Comparison of ENCODE assay signal across 1 cellular context in the genomic region with DNA sequence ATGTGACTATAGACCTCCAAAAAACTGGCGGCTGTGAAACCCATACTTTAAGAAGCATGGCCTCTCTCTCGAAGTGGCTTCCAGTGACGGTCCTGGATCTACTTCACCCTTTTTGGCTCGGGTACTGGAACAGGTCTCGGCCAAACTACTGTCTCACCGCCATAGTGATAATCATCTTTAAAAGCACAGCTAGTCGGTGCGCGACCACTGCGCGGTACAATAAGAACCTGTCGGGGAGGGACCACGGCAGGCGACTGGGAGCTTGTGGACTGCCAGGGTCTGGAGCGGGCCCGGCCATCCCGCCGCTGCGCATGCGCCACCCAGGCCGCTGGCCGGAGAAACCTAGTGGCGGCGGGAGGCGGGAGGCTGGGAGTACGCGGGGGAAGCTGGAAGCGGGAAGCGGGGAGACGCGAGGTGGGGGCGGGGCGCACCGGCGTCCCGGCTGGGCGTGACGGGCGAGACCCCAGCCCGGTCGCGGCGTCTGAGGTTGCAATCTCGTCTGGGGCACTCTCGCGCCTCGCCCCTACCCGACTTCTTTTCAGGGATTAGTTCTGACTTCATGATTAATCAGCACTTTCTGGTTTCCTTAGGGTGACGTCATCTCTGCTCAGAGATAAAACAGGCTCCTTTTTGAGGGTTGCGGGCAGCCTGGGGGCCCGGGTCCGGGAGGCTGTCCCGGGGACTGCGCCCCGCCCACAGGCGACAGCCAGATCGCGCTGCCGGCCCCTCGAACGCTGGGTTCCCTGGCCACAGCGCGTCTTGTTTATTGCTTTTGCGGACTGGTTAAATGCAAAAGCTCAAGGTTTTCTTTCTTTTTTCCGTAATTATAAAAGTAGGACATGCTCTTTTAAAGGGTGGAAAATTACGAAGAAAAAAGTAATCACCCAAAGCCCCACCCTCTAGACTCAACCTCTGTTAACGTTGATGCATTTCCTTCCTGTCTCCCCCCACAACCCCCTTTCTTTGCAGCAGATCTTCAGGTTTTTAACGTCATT.
TF ChIP-seq lines count a peak whose summit lies in the region.

No MANE protein-coding gene starts in this region.

TF ChIP-seq in K562, 482 proteins besides CTCF, POLR2A, EP300 and RAD21 (continued from another document and continues in another):
- TF ChIP-seq KLF16 (IDR thresholded peaks at IDR 0.05) = no peak
- TF ChIP-seq, protein P1, sequence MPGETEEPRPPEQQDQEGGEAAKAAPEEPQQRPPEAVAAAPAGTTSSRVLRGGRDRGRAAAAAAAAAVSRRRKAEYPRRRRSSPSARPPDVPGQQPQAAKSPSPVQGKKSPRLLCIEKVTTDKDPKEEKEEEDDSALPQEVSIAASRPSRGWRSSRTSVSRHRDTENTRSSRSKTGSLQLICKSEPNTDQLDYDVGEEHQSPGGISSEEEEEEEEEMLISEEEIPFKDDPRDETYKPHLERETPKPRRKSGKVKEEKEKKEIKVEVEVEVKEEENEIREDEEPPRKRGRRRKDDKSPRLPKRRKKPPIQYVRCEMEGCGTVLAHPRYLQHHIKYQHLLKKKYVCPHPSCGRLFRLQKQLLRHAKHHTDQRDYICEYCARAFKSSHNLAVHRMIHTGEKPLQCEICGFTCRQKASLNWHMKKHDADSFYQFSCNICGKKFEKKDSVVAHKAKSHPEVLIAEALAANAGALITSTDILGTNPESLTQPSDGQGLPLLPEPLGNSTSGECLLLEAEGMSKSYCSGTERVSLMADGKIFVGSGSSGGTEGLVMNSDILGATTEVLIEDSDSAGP (CRISPR knock-in tag; IDR thresholded peaks at IDR 0.05) = no peak; the same call in 1 of the 2 replicates
- TF ChIP-seq ZNF77 (CRISPR knock-in tag; IDR thresholded peaks at IDR 0.05) = no peak
- TF ChIP-seq, protein P2, sequence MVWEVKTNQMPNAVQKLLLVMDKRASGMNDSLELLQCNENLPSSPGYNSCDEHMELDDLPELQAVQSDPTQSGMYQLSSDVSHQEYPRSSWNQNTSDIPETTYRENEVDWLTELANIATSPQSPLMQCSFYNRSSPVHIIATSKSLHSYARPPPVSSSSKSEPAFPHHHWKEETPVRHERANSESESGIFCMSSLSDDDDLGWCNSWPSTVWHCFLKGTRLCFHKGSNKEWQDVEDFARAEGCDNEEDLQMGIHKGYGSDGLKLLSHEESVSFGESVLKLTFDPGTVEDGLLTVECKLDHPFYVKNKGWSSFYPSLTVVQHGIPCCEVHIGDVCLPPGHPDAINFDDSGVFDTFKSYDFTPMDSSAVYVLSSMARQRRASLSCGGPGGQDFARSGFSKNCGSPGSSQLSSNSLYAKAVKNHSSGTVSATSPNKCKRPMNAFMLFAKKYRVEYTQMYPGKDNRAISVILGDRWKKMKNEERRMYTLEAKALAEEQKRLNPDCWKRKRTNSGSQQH (CRISPR knock-in tag; IDR thresholded peaks at IDR 0.05) = peak; percentile 43; the same call in 1 of the 2 replicates
- peak; percentile 45 for TF ChIP-seq ZNF766 (CRISPR knock-in tag; conservative IDR thresholded peaks at IDR 0.05)
- TF ChIP-seq, protein P3, sequence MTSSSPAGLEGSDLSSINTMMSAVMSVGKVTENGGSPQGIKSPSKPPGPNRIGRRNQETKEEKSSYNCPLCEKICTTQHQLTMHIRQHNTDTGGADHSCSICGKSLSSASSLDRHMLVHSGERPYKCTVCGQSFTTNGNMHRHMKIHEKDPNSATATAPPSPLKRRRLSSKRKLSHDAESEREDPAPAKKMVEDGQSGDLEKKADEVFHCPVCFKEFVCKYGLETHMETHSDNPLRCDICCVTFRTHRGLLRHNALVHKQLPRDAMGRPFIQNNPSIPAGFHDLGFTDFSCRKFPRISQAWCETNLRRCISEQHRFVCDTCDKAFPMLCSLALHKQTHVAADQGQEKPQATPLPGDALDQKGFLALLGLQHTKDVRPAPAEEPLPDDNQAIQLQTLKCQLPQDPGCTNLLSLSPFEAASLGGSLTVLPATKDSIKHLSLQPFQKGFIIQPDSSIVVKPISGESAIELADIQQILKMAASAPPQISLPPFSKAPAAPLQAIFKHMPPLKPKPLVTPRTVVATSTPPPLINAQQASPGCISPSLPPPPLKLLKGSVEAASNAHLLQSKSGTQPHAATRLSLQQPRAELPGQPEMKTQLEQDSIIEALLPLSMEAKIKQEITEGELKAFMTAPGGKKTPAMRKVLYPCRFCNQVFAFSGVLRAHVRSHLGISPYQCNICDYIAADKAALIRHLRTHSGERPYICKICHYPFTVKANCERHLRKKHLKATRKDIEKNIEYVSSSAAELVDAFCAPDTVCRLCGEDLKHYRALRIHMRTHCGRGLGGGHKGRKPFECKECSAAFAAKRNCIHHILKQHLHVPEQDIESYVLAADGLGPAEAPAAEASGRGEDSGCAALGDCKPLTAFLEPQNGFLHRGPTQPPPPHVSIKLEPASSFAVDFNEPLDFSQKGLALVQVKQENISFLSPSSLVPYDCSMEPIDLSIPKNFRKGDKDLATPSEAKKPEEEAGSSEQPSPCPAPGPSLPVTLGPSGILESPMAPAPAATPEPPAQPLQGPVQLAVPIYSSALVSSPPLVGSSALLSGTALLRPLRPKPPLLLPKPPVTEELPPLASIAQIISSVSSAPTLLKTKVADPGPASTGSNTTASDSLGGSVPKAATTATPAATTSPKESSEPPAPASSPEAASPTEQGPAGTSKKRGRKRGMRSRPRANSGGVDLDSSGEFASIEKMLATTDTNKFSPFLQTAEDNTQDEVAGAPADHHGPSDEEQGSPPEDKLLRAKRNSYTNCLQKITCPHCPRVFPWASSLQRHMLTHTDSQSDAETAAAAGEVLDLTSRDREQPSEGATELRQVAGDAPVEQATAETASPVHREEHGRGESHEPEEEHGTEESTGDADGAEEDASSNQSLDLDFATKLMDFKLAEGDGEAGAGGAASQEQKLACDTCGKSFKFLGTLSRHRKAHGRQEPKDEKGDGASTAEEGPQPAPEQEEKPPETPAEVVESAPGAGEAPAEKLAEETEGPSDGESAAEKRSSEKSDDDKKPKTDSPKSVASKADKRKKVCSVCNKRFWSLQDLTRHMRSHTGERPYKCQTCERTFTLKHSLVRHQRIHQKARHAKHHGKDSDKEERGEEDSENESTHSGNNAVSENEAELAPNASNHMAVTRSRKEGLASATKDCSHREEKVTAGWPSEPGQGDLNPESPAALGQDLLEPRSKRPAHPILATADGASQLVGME (CRISPR knock-in tag; IDR thresholded peaks at IDR 0.05) = peak; percentile 64; the same call in 1 of the 2 replicates
- 0 out of 2 replicates have a peak, but pooled peaks have one; percentile 30 for TF ChIP-seq CBFB (CRISPR knock-in tag; IDR thresholded peaks at IDR 0.05)
- TF ChIP-seq TCFL5 (CRISPR knock-in tag; conservative IDR thresholded peaks at IDR 0.05) = no peak
- no peak for TF ChIP-seq HSF4 (CRISPR knock-in tag; IDR thresholded peaks at IDR 0.05; ENCODE audit: borderline replicate concordance)
- no peak for TF ChIP-seq FOXJ3 (CRISPR knock-in tag; IDR thresholded peaks at IDR 0.05)
- TF ChIP-seq TCF7 (IDR thresholded peaks at IDR 0.05; ENCODE audit: borderline replicate concordance) = no peak
- TF ChIP-seq MXI1 (IDR thresholded peaks at IDR 0.05; ENCODE audit: low read depth, low read length) = 0 out of 2 replicates have a peak, but pooled peaks have one; percentile 19
- no peak for TF ChIP-seq POLR3A (IDR thresholded peaks at IDR 0.05; ENCODE audit: borderline replicate concordance, extremely low read depth, insufficient read depth, insufficient read length)
- TF ChIP-seq POLR2B (IDR thresholded peaks at IDR 0.05; ENCODE audit: low read depth, partially characterized antibody) = peak; percentile 74
- TF ChIP-seq, protein P4, sequence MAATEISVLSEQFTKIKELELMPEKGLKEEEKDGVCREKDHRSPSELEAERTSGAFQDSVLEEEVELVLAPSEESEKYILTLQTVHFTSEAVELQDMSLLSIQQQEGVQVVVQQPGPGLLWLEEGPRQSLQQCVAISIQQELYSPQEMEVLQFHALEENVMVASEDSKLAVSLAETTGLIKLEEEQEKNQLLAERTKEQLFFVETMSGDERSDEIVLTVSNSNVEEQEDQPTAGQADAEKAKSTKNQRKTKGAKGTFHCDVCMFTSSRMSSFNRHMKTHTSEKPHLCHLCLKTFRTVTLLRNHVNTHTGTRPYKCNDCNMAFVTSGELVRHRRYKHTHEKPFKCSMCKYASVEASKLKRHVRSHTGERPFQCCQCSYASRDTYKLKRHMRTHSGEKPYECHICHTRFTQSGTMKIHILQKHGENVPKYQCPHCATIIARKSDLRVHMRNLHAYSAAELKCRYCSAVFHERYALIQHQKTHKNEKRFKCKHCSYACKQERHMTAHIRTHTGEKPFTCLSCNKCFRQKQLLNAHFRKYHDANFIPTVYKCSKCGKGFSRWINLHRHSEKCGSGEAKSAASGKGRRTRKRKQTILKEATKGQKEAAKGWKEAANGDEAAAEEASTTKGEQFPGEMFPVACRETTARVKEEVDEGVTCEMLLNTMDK (IDR thresholded peaks at IDR 0.05; ENCODE audit: borderline replicate concordance, insufficient read depth, low read depth, low read length, poor library complexity, severe bottlenecking) = no peak
- TF ChIP-seq, protein P5, sequence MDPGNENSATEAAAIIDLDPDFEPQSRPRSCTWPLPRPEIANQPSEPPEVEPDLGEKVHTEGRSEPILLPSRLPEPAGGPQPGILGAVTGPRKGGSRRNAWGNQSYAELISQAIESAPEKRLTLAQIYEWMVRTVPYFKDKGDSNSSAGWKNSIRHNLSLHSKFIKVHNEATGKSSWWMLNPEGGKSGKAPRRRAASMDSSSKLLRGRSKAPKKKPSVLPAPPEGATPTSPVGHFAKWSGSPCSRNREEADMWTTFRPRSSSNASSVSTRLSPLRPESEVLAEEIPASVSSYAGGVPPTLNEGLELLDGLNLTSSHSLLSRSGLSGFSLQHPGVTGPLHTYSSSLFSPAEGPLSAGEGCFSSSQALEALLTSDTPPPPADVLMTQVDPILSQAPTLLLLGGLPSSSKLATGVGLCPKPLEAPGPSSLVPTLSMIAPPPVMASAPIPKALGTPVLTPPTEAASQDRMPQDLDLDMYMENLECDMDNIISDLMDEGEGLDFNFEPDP (CRISPR knock-in tag; IDR thresholded peaks at IDR 0.05) = no peak
- no peak for TF ChIP-seq NUFIP1 (IDR thresholded peaks at IDR 0.05; ENCODE audit: partially characterized antibody)
- TF ChIP-seq SMAD3 (CRISPR knock-in tag; conservative IDR thresholded peaks at IDR 0.05) = peak; percentile 64; the same call in 1 of the 2 replicates
- no peak for TF ChIP-seq POU5F1 (IDR thresholded peaks at IDR 0.05; ENCODE audit: borderline replicate concordance, low read depth, low read length, partially characterized antibody)
- TF ChIP-seq SMARCA4 (IDR thresholded peaks at IDR 0.05) = peak; percentile 69; the same call in 1 of the 2 replicates
- no peak for TF ChIP-seq BDP1 (IDR thresholded peaks at IDR 0.05; ENCODE audit: insufficient read depth, insufficient read length)
- TF ChIP-seq ZNF23 (CRISPR knock-in tag; IDR thresholded peaks at IDR 0.05) = no peak
- TF ChIP-seq, protein P6, sequence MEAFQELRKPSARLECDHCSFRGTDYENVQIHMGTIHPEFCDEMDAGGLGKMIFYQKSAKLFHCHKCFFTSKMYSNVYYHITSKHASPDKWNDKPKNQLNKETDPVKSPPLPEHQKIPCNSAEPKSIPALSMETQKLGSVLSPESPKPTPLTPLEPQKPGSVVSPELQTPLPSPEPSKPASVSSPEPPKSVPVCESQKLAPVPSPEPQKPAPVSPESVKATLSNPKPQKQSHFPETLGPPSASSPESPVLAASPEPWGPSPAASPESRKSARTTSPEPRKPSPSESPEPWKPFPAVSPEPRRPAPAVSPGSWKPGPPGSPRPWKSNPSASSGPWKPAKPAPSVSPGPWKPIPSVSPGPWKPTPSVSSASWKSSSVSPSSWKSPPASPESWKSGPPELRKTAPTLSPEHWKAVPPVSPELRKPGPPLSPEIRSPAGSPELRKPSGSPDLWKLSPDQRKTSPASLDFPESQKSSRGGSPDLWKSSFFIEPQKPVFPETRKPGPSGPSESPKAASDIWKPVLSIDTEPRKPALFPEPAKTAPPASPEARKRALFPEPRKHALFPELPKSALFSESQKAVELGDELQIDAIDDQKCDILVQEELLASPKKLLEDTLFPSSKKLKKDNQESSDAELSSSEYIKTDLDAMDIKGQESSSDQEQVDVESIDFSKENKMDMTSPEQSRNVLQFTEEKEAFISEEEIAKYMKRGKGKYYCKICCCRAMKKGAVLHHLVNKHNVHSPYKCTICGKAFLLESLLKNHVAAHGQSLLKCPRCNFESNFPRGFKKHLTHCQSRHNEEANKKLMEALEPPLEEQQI (IDR thresholded peaks at IDR 0.05) = peak; percentile 56; the same call in 1 of the 2 replicates
- TF ChIP-seq BCL6 (CRISPR knock-in tag; IDR thresholded peaks at IDR 0.05) = peak; percentile 24; the same call in 1 of the 2 replicates
- no peak for TF ChIP-seq HEY1 (CRISPR knock-in tag; IDR thresholded peaks at IDR 0.05; ENCODE audit: borderline replicate concordance)
- TF ChIP-seq PHF21A (IDR thresholded peaks at IDR 0.05; ENCODE audit: borderline replicate concordance, low read depth) = peak; percentile 62; the same call in 1 of the 2 replicates
- TF ChIP-seq, protein P7, sequence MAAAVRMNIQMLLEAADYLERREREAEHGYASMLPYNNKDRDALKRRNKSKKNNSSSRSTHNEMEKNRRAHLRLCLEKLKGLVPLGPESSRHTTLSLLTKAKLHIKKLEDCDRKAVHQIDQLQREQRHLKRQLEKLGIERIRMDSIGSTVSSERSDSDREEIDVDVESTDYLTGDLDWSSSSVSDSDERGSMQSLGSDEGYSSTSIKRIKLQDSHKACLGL (CRISPR knock-in tag; IDR thresholded peaks at IDR 0.05; ENCODE audit: borderline replicate concordance, poor library complexity, severe bottlenecking) = no peak
- TF ChIP-seq, protein P8, sequence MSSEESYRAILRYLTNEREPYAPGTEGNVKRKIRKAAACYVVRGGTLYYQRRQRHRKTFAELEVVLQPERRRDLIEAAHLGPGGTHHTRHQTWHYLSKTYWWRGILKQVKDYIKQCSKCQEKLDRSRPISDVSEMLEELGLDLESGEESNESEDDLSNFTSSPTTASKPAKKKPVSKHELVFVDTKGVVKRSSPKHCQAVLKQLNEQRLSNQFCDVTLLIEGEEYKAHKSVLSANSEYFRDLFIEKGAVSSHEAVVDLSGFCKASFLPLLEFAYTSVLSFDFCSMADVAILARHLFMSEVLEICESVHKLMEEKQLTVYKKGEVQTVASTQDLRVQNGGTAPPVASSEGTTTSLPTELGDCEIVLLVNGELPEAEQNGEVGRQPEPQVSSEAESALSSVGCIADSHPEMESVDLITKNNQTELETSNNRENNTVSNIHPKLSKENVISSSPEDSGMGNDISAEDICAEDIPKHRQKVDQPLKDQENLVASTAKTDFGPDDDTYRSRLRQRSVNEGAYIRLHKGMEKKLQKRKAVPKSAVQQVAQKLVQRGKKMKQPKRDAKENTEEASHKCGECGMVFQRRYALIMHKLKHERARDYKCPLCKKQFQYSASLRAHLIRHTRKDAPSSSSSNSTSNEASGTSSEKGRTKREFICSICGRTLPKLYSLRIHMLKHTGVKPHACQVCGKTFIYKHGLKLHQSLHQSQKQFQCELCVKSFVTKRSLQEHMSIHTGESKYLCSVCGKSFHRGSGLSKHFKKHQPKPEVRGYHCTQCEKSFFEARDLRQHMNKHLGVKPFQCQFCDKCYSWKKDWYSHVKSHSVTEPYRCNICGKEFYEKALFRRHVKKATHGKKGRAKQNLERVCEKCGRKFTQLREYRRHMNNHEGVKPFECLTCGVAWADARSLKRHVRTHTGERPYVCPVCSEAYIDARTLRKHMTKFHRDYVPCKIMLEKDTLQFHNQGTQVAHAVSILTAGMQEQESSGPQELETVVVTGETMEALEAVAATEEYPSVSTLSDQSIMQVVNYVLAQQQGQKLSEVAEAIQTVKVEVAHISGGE (CRISPR knock-in tag; IDR thresholded peaks at IDR 0.05) = peak in 2 of 3 experiments; percentile 48 to 63; a peak in 4 of 6 replicates
- TF ChIP-seq ZNF436 (CRISPR knock-in tag; IDR thresholded peaks at IDR 0.05) = no peak
- TF ChIP-seq PHF20 (IDR thresholded peaks at IDR 0.05; ENCODE audit: partially characterized antibody) = peak; percentile 44
- TF ChIP-seq KLF1 (tag; IDR thresholded peaks at IDR 0.05) = peak; percentile 64; the same call in 1 of the 2 replicates
- TF ChIP-seq L3MBTL2 (IDR thresholded peaks at IDR 0.05) = peak; percentile 89
- TF ChIP-seq SIN3B (IDR thresholded peaks at IDR 0.05; ENCODE audit: low read depth) = no peak
- TF ChIP-seq MAFF (IDR thresholded peaks at IDR 0.05; ENCODE audit: low read length) = peak; percentile 86
- peak; percentile 66 for TF ChIP-seq EGR1 (conservative IDR thresholded peaks at IDR 0.05)
- no peak for TF ChIP-seq KAT7 (CRISPR knock-in tag; IDR thresholded peaks at IDR 0.05; ENCODE audit: borderline replicate concordance)
